ENCODE assay signal across 10 cellular contexts in the genomic region with DNA sequence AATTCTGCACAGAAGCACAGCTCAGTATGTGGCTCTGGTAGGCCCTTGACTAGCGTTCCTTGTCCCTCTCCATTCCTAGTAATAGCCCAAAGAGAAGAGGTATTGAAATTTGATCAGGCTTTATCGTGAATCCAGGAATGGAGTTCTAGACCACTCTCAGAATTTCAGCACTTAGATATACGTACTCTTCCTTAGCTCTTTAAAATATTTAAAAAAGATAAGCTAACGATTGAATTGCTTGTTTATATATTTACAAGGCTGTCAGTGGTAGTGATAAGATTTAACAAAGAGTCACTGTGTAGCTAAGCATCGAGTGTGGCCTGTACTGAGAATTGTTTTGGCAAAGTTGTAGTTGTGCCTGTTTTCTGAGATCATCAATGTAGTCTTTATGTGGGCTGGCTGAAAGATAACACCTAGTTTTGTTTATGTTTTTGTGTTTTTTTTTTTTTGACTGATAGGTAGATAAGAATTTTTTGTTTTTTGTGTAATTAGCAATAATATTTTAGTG. TPM values are rescaled to one million over a fixed set of nuclear protein-coding genes. Genes with fewer than 3 reads are reported as not detected.
DNase-seq lines count a peak whose midpoint lies in the region; ATAC-seq and TF ChIP-seq lines count a peak whose summit lies in the region.
"Had no signal": no experiment of that assay in that cellular context is flagged by ENCODE, and none has a peak within 500 bp of the region (broad histone marks: within the 10 kb centered on the region; RNA-seq: fewer than 3 reads in every experiment).

No MANE protein-coding gene starts in this region.

- no peak overlapping the region for H3K18ac ChIP-seq in trophoblast cell (ENCODE audit: low read length)

- H3K36me3 Mint-ChIP-seq in activated naive CD8-positive, alpha-beta T cell = peaks cover 12% of the 10 kb centered on the region
- H3K36me3 Mint-ChIP-seq in activated naive CD8-positive, alpha-beta T cell treated with anti-CD3 and anti-CD28 coated beads for 36 hours = peaks cover 27% of the 10 kb centered on the region

- H3F3A ChIP-seq in PC-3 (ENCODE audit: low read length, unreplicated experiment) = no peaks in the 10 kb centered on the region

- H3K9me2 ChIP-seq in PC-3 (replicated peaks; ENCODE audit: low read length) = no peaks in the 10 kb centered on the region

- no peak overlapping the region for H3K4ac ChIP-seq in trophoblast cell (ENCODE audit: low read depth, low read length)

- intact Hi-C loops in PC-3 (cut with micrococcal nuclease) = loop anchor here (10.0 kb wide), 1 partner anchor 104 kb away; the partner anchor contains the start of gene HSDL2

- H2BK5ac ChIP-seq in trophoblast cell (ENCODE audit: low read depth, low read length, poor library complexity) = no peak overlapping the region

- DNase-seq in activated naive CD8-positive, alpha-beta T cell treated with anti-CD3 and anti-CD28 coated beads for 36 hours = no peak
- DNase-seq in PC-3 = no peak
- DNase-seq in glomerular visceral epithelial cell (ENCODE audit: extremely low spot score) = peak; percentile 18
- DNase-seq in superior temporal gyrus (ENCODE audit: extremely low spot score) = peak; percentile 79
- DNase-seq in trophoblast cell = no peak
- no peak for DNase-seq in GM19240 (ENCODE audit: insufficient read length, low spot score)
- DNase-seq: IMR-90, NCI-H446 treated with DMSO at 0.1 percent for 48 hours had no signal

- no peaks in the 10 kb centered on the region for H4K20me1 ChIP-seq in PC-3 (ENCODE audit: low read length)

- no peaks in the 10 kb centered on the region for H3K27me3 ChIP-seq in PC-3 (ENCODE audit: low read length)
- H3K27me3 ChIP-seq in trophoblast cell (ENCODE audit: insufficient read depth, low read length) = no peaks in the 10 kb centered on the region

- H4K91ac ChIP-seq in trophoblast cell (ENCODE audit: low read depth, low read length) = no peak overlapping the region

- BruUV-seq in PC-3 (replicated peaks; lab: Mats Ljungman, UMichigan) = no TSS peak

- ATAC-seq in PC-3 = no peak
- no peak for ATAC-seq in HG03025 (IDR thresholded peaks at IDR 0.05; ENCODE audit: low FRiP score, unreplicated experiment)

- H4K8ac ChIP-seq in trophoblast cell (ENCODE audit: low read depth, low read length) = no peak overlapping the region

- H3K27me3 Mint-ChIP-seq in activated naive CD8-positive, alpha-beta T cell = no peaks in the 10 kb centered on the region
- H3K27me3 Mint-ChIP-seq in activated naive CD8-positive, alpha-beta T cell treated with anti-CD3 and anti-CD28 coated beads for 36 hours = no peaks in the 10 kb centered on the region

- no peak overlapping the region for H3K4me3 ChIP-seq in PC-3 (ENCODE audit: low read length)
- H3K4me3 ChIP-seq in trophoblast cell (ENCODE audit: low read depth, low read length) = no peak overlapping the region

- peaks cover 11% of the 10 kb centered on the region; the same call in 1 of the 2 replicates for H3K36me3 ChIP-seq in PC-3 (ENCODE audit: low read depth, low read length)
- H3K36me3 ChIP-seq in trophoblast cell (ENCODE audit: control insufficient read depth in 1 of 2, insufficient read depth in 2 of 2, low read length in 2 of 2) = peaks cover 0 to 2% of the 10 kb centered on the region in 2 experiments

- peak overlapping the region; percentile 92; the same call in 1 of the 2 replicates for H3K4me2 ChIP-seq in PC-3 (ENCODE audit: low read length)
- H3K4me2 ChIP-seq in trophoblast cell (ENCODE audit: low read length) = no peak overlapping the region

- H3K4me3 Mint-ChIP-seq in activated naive CD8-positive, alpha-beta T cell = peak overlapping the region; percentile 10
- H3K4me3 Mint-ChIP-seq in activated naive CD8-positive, alpha-beta T cell treated with anti-CD3 and anti-CD28 coated beads for 36 hours = no peak overlapping the region

- no peak overlapping the region for H3K14ac ChIP-seq in trophoblast cell (ENCODE audit: low read length)

- H3K79me2 ChIP-seq in PC-3 (ENCODE audit: low read length) (peaks cover 39% of the 10 kb centered on the region), trophoblast cell (ENCODE audit: control insufficient read depth, insufficient read depth, low read length, poor library complexity) (peaks cover 12% of the 10 kb centered on the region)

- WGBS in trophoblast cell (ENCODE audit: extremely low coverage, insufficient coverage, insufficient read length) = no CpG with 5 or more reads among the region's 5 CpGs

- no peak overlapping the region for H2BK12ac ChIP-seq in trophoblast cell (ENCODE audit: low read length)

- H3K27ac ChIP-seq in PC-3 (ENCODE audit: low read length) (no peak overlapping the region), trophoblast cell (ENCODE audit: low read depth, low read length) (no peak overlapping the region)

- H3K4me1 ChIP-seq in PC-3 (ENCODE audit: insufficient read depth, low read length) (peaks cover 14% of the 10 kb centered on the region), trophoblast cell (ENCODE audit: control insufficient read depth in 1 of 2, insufficient read depth in 2 of 2, low read length in 2 of 2) (peaks cover 3 to 5% of the 10 kb centered on the region in 2 experiments)

- H3K9me3 Mint-ChIP-seq in activated naive CD8-positive, alpha-beta T cell (ENCODE audit: low read depth) = peaks cover 6% of the 10 kb centered on the region
- H3K9me3 Mint-ChIP-seq in activated naive CD8-positive, alpha-beta T cell treated with anti-CD3 and anti-CD28 coated beads for 36 hours = peaks cover 7% of the 10 kb centered on the region

- CTCF ChIA-PET in PC-3 (lab: Charles Lee) = interaction anchor here (0.7 kb wide), 1 partner anchor 216 kb away, joined by 3 read pairs; no protein-coding TSS in a partner anchor

- POLR2A ChIA-PET in PC-3 (lab: Charles Lee; ENCODE audit: unreplicated experiment) = no interaction called here

- H2AFZ ChIP-seq in PC-3 (ENCODE audit: low read length) = no peak overlapping the region
- H2AFZ ChIP-seq in trophoblast cell (ENCODE audit: insufficient read depth, low read length, poor library complexity) = no peak overlapping the region

- H3K9ac ChIP-seq in PC-3 (ENCODE audit: low read length) (no peak overlapping the region), trophoblast cell (ENCODE audit: low read length) (no peak overlapping the region)

- H2BK120ac ChIP-seq in trophoblast cell (ENCODE audit: insufficient read depth, low read length, poor library complexity) = no peak overlapping the region

- no peak overlapping the region for H2AK5ac ChIP-seq in trophoblast cell (ENCODE audit: low read length)

- H3K27ac Mint-ChIP-seq in activated naive CD8-positive, alpha-beta T cell = no peak overlapping the region
- no peak overlapping the region for H3K27ac Mint-ChIP-seq in activated naive CD8-positive, alpha-beta T cell treated with anti-CD3 and anti-CD28 coated beads for 36 hours

- TF ChIP-seq CTCF in PC-3 (conservative IDR thresholded peaks at IDR 0.05; ENCODE audit: low read depth, low read length) = no peak

- H3K4me1 Mint-ChIP-seq in activated naive CD8-positive, alpha-beta T cell (ENCODE audit: low read depth) = peaks cover 44% of the 10 kb centered on the region
- H3K4me1 Mint-ChIP-seq in activated naive CD8-positive, alpha-beta T cell treated with anti-CD3 and anti-CD28 coated beads for 36 hours = peaks cover 38% of the 10 kb centered on the region

- H4K12ac ChIP-seq in trophoblast cell (ENCODE audit: low read depth, low read length) = no peak overlapping the region

- H3K23ac ChIP-seq in trophoblast cell (ENCODE audit: low read length) = no peak overlapping the region

- H3K9me3 ChIP-seq in PC-3 (ENCODE audit: low read length) (no peaks in the 10 kb centered on the region), trophoblast cell (ENCODE audit: insufficient read depth, low read depth, low read length) (no peaks in the 10 kb centered on the region)

- peaks cover 9% of the 10 kb centered on the region for H3K79me1 ChIP-seq in trophoblast cell (ENCODE audit: low read length)

RNA-seq across cellular contexts. Expression of gene KIAA1958, which starts 2.5 kb away (rescaled TPM):
- total RNA-seq in activated naive CD8-positive, alpha-beta T cell treated with anti-CD3 and anti-CD28 coated beads for 36 hours = 1 to 10 TPM; 8.4 to 8.8 TPM
- total RNA-seq in PC-3 (2014; rRNA removed) = 3.7 and 4.2 TPM in 2 replicates
- 4.8 and 5.3 TPM in 2 replicates for polyA plus RNA-seq in trophoblast cell (2013)

Comparison
In these comparisons a context has a peak if more than half of its experiments do, and no peak if none do; other contexts are left out.
1. DNase-seq: peak in glomerular visceral epithelial cell (single experiment) and superior temporal gyrus (single experiment); none in activated naive CD8-positive, alpha-beta T cell treated with anti-CD3 and anti-CD28 coated beads for 36 hours (single experiment), PC-3 (single experiment), trophoblast cell (0 of 2) and GM19240 (single experiment).